8 cellular contexts compared by ENCODE assay signal in the genomic region with DNA sequence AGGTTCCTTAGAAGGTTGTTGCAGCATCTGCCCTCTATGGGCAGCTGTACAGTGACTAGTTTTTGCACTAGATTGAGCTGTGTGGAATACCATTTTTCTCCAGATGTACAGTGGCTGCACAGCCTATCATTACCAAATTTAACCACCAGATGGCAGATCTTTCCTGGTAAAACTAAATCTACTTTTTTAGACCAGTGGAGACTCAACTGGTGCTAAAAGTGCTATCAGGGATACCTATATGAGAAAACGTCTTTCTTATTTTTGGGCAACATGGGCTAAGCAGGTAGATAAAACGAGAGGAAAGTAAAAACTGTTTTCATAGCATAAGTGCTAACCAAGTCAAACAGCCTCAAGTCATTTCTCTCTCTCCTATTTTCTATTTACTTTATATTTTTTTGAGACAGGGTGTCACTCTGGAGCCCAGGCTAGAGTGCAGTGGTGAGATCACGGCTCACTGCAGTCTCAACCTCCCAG. TPM values are rescaled to one million over a fixed set of nuclear protein-coding genes. Genes with fewer than 3 reads are reported as not detected.
A peak's percentile ranks its signal among the peaks of the same experiment; 100 is the strongest.
DNase-seq lines count a peak whose midpoint lies in the region; ATAC-seq and TF ChIP-seq lines count a peak whose summit lies in the region.

No MANE protein-coding gene starts in this region.

- 14 to 28% (median 18%) methylated on average over 3 of the region's 3 CpGs for WGBS in stomach, 5 donors

- no peak overlapping the region for H3K27ac ChIP-seq in stomach

- in situ Hi-C loops in astrocyte of the spinal cord (cut with HindIII; ENCODE audit: low sequenced_read_pairs) = no loop called here

- H3K36me3 Mint-ChIP-seq in immature natural killer cell = no peaks in the 10 kb centered on the region

- intact Hi-C loops in stomach (cut with DNase I; ENCODE audit: low total_unique reads) = loop anchor here (10.0 kb wide), 2 partner anchors 405 to 475 kb away; no protein-coding TSS in a partner anchor

- H3K9me3 Mint-ChIP-seq in immature natural killer cell = no peaks in the 10 kb centered on the region

- H3K9me3 ChIP-seq in stomach = no peaks in the 10 kb centered on the region

- H3K27ac Mint-ChIP-seq in immature natural killer cell = no peak overlapping the region

- ATAC-seq in GM19043 (IDR thresholded peaks at IDR 0.05; ENCODE audit: low read depth, unreplicated experiment) (peak; percentile 81), HG03442 (IDR thresholded peaks at IDR 0.05; ENCODE audit: unreplicated experiment) (peak; percentile 74)

- no peaks in the 10 kb centered on the region for H3K4me1 Mint-ChIP-seq in immature natural killer cell

- no peaks in the 10 kb centered on the region for H3K36me3 ChIP-seq in stomach

- H3K4me3 ChIP-seq in astrocyte of the spinal cord (ENCODE audit: low read depth, low read length) (no peak overlapping the region), stomach (no peak overlapping the region)

- H3K27me3 Mint-ChIP-seq in immature natural killer cell (ENCODE audit: low read depth in 3 of 3) = peaks cover 0 to 4% (median 0%) of the 10 kb centered on the region in 3 donors

- TF ChIP-seq EP300 in stomach (IDR thresholded peaks at IDR 0.05) = no peak

- no peak for TF ChIP-seq POLR2A in stomach (IDR thresholded peaks at IDR 0.05)

- no peaks in the 10 kb centered on the region for H3K27me3 ChIP-seq in stomach

- H3K4me1 ChIP-seq in stomach = peaks cover 0 to 5% (median 0%) of the 10 kb centered on the region in 4 donors

- H3K4me3 Mint-ChIP-seq in immature natural killer cell = no peak overlapping the region

- TF ChIP-seq CTCF in astrocyte of the spinal cord (IDR thresholded peaks at IDR 0.05; ENCODE audit: low read depth, low read length) (peak; percentile 76), stomach (IDR thresholded peaks at IDR 0.05) (peak in 5 of 7 experiments; percentile 83 to 91 (median 86))

- DNase-seq in COR-L47 (lab: John Stamatoyannopoulos, UW) = peak; percentile 77
- DNase-seq in NCI-H526 treated with DMSO at 0.1 percent for 48 hours (lab: John Stamatoyannopoulos, UW) = peak; percentile 86
- DNase-seq in astrocyte of the spinal cord (ENCODE audit: low read depth, low spot score) = peak; percentile 82
- peak; percentile 12 to 22 (median 21) for DNase-seq in immature natural killer cell
- no peak for DNase-seq in stomach
- no peak for DNase-seq in stimulated activated CD4-positive, alpha-beta T cell treated with anti-CD3 and anti-CD28 coated beads, Interleukin-4, amount 100 ng/mL, for 24 hours

RNA-seq across cellular contexts. Expression of gene IGSF10, which starts 21.2 kb away (rescaled TPM):
- polyA plus RNA-seq in immature natural killer cell (not detected), stomach (under 1 TPM; 0.15 to 0.93 (median 0.19) TPM)
- total RNA-seq in stomach = 10 to 100 TPM in 1 of 5 donors, under 1 TPM in 3, not detected in 1; under 0.01 to 11.9 (median 0.43) TPM

RNA-seq across cellular contexts. Expression of gene P2RY12, which starts 55.1 kb away (rescaled TPM):
- polyA plus RNA-seq in immature natural killer cell (under 1 TPM in 2 of 3 donors, not detected in 1; 0.17 to 0.32 TPM), stomach (under 1 TPM; 0.40 to 0.50 (median 0.46) TPM)
- total RNA-seq in stomach = 1 to 10 TPM in 1 of 5 donors, under 1 TPM in 1, not detected in 3; 0.43 to 4.8 TPM

Comparison
In these comparisons a context has a peak if more than half of its experiments do, and no peak if none do; other contexts are left out.
1. DNase-seq: peak in COR-L47 (single experiment), NCI-H526 treated with DMSO at 0.1 percent for 48 hours (single experiment), astrocyte of the spinal cord (single experiment) and immature natural killer cell (3 of 3); none in stomach (single experiment) and stimulated activated CD4-positive, alpha-beta T cell treated with anti-CD3 and anti-CD28 coated beads, Interleukin-4, amount 100 ng/mL, for 24 hours (single experiment).